8 cellular contexts compared by ENCODE assay signal in the genomic region with DNA sequence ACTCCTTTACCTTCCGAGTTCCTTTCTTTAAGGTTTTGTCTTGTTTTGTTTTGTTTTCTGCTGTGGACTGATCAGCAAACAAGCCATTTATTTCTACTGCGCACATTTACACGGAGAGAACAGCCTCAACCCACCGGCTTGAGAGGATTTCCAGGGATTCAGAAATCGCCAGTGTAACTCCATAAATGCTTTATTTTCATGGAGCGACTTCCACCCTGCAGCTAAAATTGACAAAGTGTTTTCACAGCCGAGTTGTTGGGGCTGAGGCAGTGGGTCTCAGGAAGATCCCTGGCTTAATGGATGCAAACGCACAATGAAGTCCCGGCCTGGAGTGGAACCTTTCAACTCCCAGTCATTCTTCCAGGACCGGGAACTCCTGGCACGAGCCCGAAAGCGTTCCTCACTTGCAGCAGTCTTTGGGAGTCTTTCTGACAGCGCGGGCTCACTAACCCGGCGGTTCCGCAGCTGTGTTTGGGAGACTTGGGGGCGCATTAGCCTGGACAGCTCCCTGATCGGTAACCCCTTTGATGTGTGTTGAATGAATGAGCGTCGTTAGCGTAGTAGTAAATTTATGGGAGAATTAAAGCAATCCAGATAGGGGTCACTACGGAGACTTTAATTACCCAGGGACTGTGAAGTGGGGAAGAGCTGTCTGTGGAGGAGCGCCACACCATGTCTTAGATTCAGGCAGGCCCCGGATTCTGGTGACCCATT. TPM values are rescaled to one million over a fixed set of nuclear protein-coding genes. Genes with fewer than 3 reads are reported as not detected.
DNase-seq lines count a peak whose midpoint lies in the region; TF ChIP-seq lines count a peak whose summit lies in the region.

No MANE protein-coding gene starts in this region.

- H3K4me1 ChIP-seq in HAP-1: peaks cover 6% of the 10 kb centered on the region
- H3K4me1 ChIP-seq in iPS DF 6.9 (ENCODE audit: control insufficient read depth, insufficient read depth, low read length): 0 out of 2 replicates have a peak, but pooled peaks cover 2% of the 10 kb centered on the region
- H3K4me1 ChIP-seq in sigmoid colon: peaks cover 0 to 24% (median 15%) of the 10 kb centered on the region in 4 donors

- WGBS in iPS DF 6.9 (ENCODE audit: insufficient coverage, insufficient read length): no CpG with 5 or more reads among the region's 26 CpGs
- WGBS in sigmoid colon, 2 donors: 5 to 10% methylated on average over 26 of the region's 26 CpGs

- intact Hi-C loops in activated T-helper 1 cell treated with anti-CD3 and anti-CD28 coated beads, Interleukin-12 subunit alpha, Interleukin-12 subunit beta, Interleukin-2, Interleukin-4 antibody, amounts not matched to agents 30 ng/mL and 10 ng/mL and 1 ng/mL, durations not matched to agents 14 hours and 24 hours and 36 hours (cut with micrococcal nuclease): no loop called here
- intact Hi-C loops in sigmoid colon (cut with DNase I): no loop called here

- H3K27me3 ChIP-seq in HAP-1 (ENCODE audit: low read depth): no peaks in the 10 kb centered on the region
- H3K27me3 ChIP-seq in iPS DF 6.9 (ENCODE audit: control insufficient read depth, insufficient read depth, low read length): peaks cover 21% of the 10 kb centered on the region
- peaks cover 21 to 43% (median 37%) of the 10 kb centered on the region in 3 donors for H3K27me3 ChIP-seq in sigmoid colon

- H3K9me3 ChIP-seq in HAP-1: no peaks in the 10 kb centered on the region
- H3K9me3 ChIP-seq in iPS DF 6.9 (ENCODE audit: control insufficient read depth, insufficient read depth, low read length): no peaks in the 10 kb centered on the region
- no peaks in the 10 kb centered on the region for H3K9me3 ChIP-seq in sigmoid colon

- no peaks in the 10 kb centered on the region for H3K36me3 Mint-ChIP-seq in activated T-helper 1 cell treated with anti-CD3 and anti-CD28 coated beads, Interleukin-12 subunit alpha, Interleukin-12 subunit beta, Interleukin-2, Interleukin-4 antibody, amounts not matched to agents 30 ng/mL and 10 ng/mL and 1 ng/mL, durations not matched to agents 14 hours and 24 hours and 36 hours (ENCODE audit: low read depth)

- peaks cover 5% of the 10 kb centered on the region for H3K9me3 Mint-ChIP-seq in activated T-helper 1 cell treated with anti-CD3 and anti-CD28 coated beads, Interleukin-12 subunit alpha, Interleukin-12 subunit beta, Interleukin-2, Interleukin-4 antibody, amounts not matched to agents 30 ng/mL and 10 ng/mL and 1 ng/mL, durations not matched to agents 14 hours and 24 hours and 36 hours

- peaks cover 5% of the 10 kb centered on the region for H3K4me1 Mint-ChIP-seq in activated T-helper 1 cell treated with anti-CD3 and anti-CD28 coated beads, Interleukin-12 subunit alpha, Interleukin-12 subunit beta, Interleukin-2, Interleukin-4 antibody, amounts not matched to agents 30 ng/mL and 10 ng/mL and 1 ng/mL, durations not matched to agents 14 hours and 24 hours and 36 hours (ENCODE audit: low read depth)

- peaks cover 58% of the 10 kb centered on the region for H3K27me3 Mint-ChIP-seq in activated T-helper 1 cell treated with anti-CD3 and anti-CD28 coated beads, Interleukin-12 subunit alpha, Interleukin-12 subunit beta, Interleukin-2, Interleukin-4 antibody, amounts not matched to agents 30 ng/mL and 10 ng/mL and 1 ng/mL, durations not matched to agents 14 hours and 24 hours and 36 hours (ENCODE audit: insufficient read depth)

- H3K27ac ChIP-seq in C4-2B (peak overlapping the region; percentile 67; the same call in 1 of the 2 replicates), iPS DF 6.9 (ENCODE audit: low read length) (no peak overlapping the region), sigmoid colon (peak overlapping the region in 1 of 4 donors; percentile 37)

- H3K4me3 Mint-ChIP-seq in activated T-helper 1 cell treated with anti-CD3 and anti-CD28 coated beads, Interleukin-12 subunit alpha, Interleukin-12 subunit beta, Interleukin-2, Interleukin-4 antibody, amounts not matched to agents 30 ng/mL and 10 ng/mL and 1 ng/mL, durations not matched to agents 14 hours and 24 hours and 36 hours: peak overlapping the region; percentile 47

- no peak for TF ChIP-seq EP300 in sigmoid colon (IDR thresholded peaks at IDR 0.05)

- no peak for TF ChIP-seq POLR2A in sigmoid colon (IDR thresholded peaks at IDR 0.05)

- H3K36me3 ChIP-seq in HAP-1 (replicated peaks) (no peaks in the 10 kb centered on the region), iPS DF 6.9 (ENCODE audit: control insufficient read depth, insufficient read depth, low read length) (no peaks in the 10 kb centered on the region), sigmoid colon (no peaks in the 10 kb centered on the region)

- TF ChIP-seq CTCF in C4-2B (conservative IDR thresholded peaks at IDR 0.05) (no peak), sigmoid colon (IDR thresholded peaks at IDR 0.05) (no peak)

- H3K27ac Mint-ChIP-seq in activated T-helper 1 cell treated with anti-CD3 and anti-CD28 coated beads, Interleukin-12 subunit alpha, Interleukin-12 subunit beta, Interleukin-2, Interleukin-4 antibody, amounts not matched to agents 30 ng/mL and 10 ng/mL and 1 ng/mL, durations not matched to agents 14 hours and 24 hours and 36 hours: no peak overlapping the region

- H3K4me3 ChIP-seq in HAP-1: peak overlapping the region; percentile 43
- H3K4me3 ChIP-seq in iPS DF 6.9 (ENCODE audit: low read length): peak overlapping the region; percentile 39; the same call in 1 of the 2 replicates
- peak overlapping the region; percentile 14 to 61 (median 52) for H3K4me3 ChIP-seq in sigmoid colon

- in situ Hi-C loops in HAP-1 (cut with MboI; ENCODE audit: low sequenced_read_pairs): loop anchor here (10.0 kb wide), 1 partner anchor 366 kb away; no protein-coding TSS in a partner anchor

- DNase-seq in HAP-1 (ENCODE audit: low spot score in 2 of 2): peak; percentile 36 to 58
- DNase-seq in activated T-helper 1 cell treated with anti-CD3 and anti-CD28 coated beads, Interleukin-12 subunit alpha, Interleukin-12 subunit beta, Interleukin-2, Interleukin-4 antibody, amounts not matched to agents 30 ng/mL and 10 ng/mL and 1 ng/mL, durations not matched to agents 14 hours and 24 hours and 36 hours (ENCODE audit: low spot score): no peak
- DNase-seq in iPS DF 6.9 (ENCODE audit: low read depth, low spot score): no peak
- DNase-seq in sigmoid colon: no peak
- DNase-seq in NK-92 treated with Interleukin-12 subunit alpha and Interleukin-12 subunit beta, amount 100 ng/mL, for 24 hours (lab: John Stamatoyannopoulos, UW): no peak
- DNase-seq in stimulated activated CD4-positive, alpha-beta T cell treated with anti-CD3 and anti-CD28 coated beads, Interleukin-15, amount 100 ng/mL, for 24 hours: no peak
- no peak for DNase-seq in stimulated activated CD4-positive, alpha-beta T cell treated with anti-CD3 and anti-CD28 coated beads, Interleukin-4, amount 100 ng/mL, for 4 hours

RNA-seq across cellular contexts. Expression of a gene that starts 0.8 kb away (rescaled TPM):
- total RNA-seq in activated T-helper 1 cell treated with anti-CD3 and anti-CD28 coated beads, Interleukin-12 subunit alpha, Interleukin-12 subunit beta, Interleukin-2, Interleukin-4 antibody, amounts not matched to agents 30 ng/mL and 10 ng/mL and 1 ng/mL, durations not matched to agents 14 hours and 24 hours and 36 hours: not detected in 2 replicates
- total RNA-seq in sigmoid colon: 1 to 10 TPM; 2.2 to 5.5 (median 4.1) TPM
- polyA plus RNA-seq in sigmoid colon: 1 to 10 TPM; 2.4 to 5.1 (median 4.2) TPM

Comparison
In these comparisons a context has a peak if more than half of its experiments do, and no peak if none do; other contexts are left out.
1. DNase-seq: peak in HAP-1 (2 of 2); none in activated T-helper 1 cell treated with anti-CD3 and anti-CD28 coated beads, Interleukin-12 subunit alpha, Interleukin-12 subunit beta, Interleukin-2, Interleukin-4 antibody, amounts not matched to agents 30 ng/mL and 10 ng/mL and 1 ng/mL, durations not matched to agents 14 hours and 24 hours and 36 hours (single experiment), iPS DF 6.9 (single experiment), sigmoid colon (single experiment), NK-92 treated with Interleukin-12 subunit alpha and Interleukin-12 subunit beta, amount 100 ng/mL, for 24 hours (single experiment), stimulated activated CD4-positive, alpha-beta T cell treated with anti-CD3 and anti-CD28 coated beads, Interleukin-15, amount 100 ng/mL, for 24 hours (single experiment) and stimulated activated CD4-positive, alpha-beta T cell treated with anti-CD3 and anti-CD28 coated beads, Interleukin-4, amount 100 ng/mL, for 4 hours (0 of 2).
2. Peak in every context shown above with its lines, with median percentiles within 50 percentile points of each other: H3K4me3 ChIP-seq.